Comparison of ENCODE assay signal across 30 cellular contexts in the genomic region with DNA sequence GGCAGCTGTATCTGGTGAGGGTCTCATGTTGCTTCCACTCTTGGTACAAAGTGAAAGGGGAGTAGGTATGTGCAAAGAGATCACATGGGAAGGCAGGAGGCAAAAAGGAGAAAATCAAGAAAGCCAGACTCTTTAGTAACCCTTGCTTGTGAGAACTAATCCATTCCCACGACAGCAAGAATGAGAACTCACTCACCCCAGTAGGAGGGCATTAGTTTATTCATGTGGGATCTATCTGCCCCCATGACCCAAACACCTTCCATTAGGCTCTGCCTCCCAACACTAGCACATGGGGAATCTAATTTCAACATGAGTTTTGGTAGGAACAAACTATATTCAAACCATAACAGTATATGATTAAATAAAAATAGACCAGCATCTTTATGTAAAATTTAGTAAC.
"Had no signal": no experiment of that assay in that cellular context is flagged by ENCODE, and none has a peak within 500 bp of the region (broad histone marks: within the 10 kb centered on the region; RNA-seq: fewer than 3 reads in every experiment).

No MANE protein-coding gene starts in this region.

- H3K27me3 ChIP-seq: esophagus squamous epithelium, gastroesophageal sphincter, right atrium auricular region, stomach, tibial artery had no signal

- DNase-seq: activated CD4-positive, alpha-beta T cell treated with anti-CD3 and anti-CD28 coated beads, Interleukin-2, amount 50 U/mL, for 1 hour; activated CD4-positive, CD25-positive, alpha-beta regulatory T cell treated with anti-CD3 and anti-CD28 coated beads, Interleukin-2, amount 50 U/mL, for 72 hours; activated CD8-positive, alpha-beta T cell treated with anti-CD3 and anti-CD28 coated beads for 36 hours; activated T-cell treated with anti-CD3 and anti-CD28 coated beads, Interleukin-2, amount 50 U/mL, for 4 hours; aorta; esophagus squamous epithelium; hippocampal formation; immature natural killer cell; kidney; left colon; mammary epithelial cell; naive thymus-derived CD4-positive, alpha-beta T cell; occipital lobe; stimulated activated CD4-positive, alpha-beta T cell treated with anti-CD3 and anti-CD28 coated beads, Interleukin-15, amount 100 ng/mL, for 24 hours; stimulated activated CD4-positive, alpha-beta T cell treated with anti-CD3 and anti-CD28 coated beads, Interleukin-2, amount 100 ng/mL, for 24 hours; stimulated activated naive B cell treated with anti-CD40 and anti-IgM and Interleukin-4, amounts not matched to agents 10 μg/mL and 1 μg/mL and 100 μg/mL, for 72 hours; stomach; T-helper 17 cell; T1000; tibial artery; WERI-Rb-1 had no signal

- H3K4me3 ChIP-seq: esophagus squamous epithelium, gastroesophageal sphincter, right atrium auricular region, stomach, tibial artery had no signal

- H3K79me2 ChIP-seq: parathyroid adenoma had no signal

- H3K27ac Mint-ChIP-seq: activated CD8-positive, alpha-beta T cell treated with anti-CD3 and anti-CD28 coated beads for 36 hours; activated naive CD8-positive, alpha-beta T cell; activated T-helper 2 cell treated with anti-CD3 and anti-CD28 coated beads, Interferon-gamma antibody, Interleukin-2, Interleukin-4, amounts not matched to agents 10 μg/mL and 5 μg/mL and 100 μg/mL, durations not matched to agents 14 hours and 24 hours and 36 hours; mesothelial cell of epicardium; naive thymus-derived CD4-positive, alpha-beta T cell; stimulated activated naive B cell treated with anti-CD40 and anti-IgM and Interleukin-4, amounts not matched to agents 10 μg/mL and 1 μg/mL and 100 μg/mL, for 72 hours; T-helper 17 cell had no signal

- H3K9ac ChIP-seq: parathyroid adenoma had no signal

- H3K27me3 Mint-ChIP-seq: activated CD8-positive, alpha-beta T cell treated with anti-CD3 and anti-CD28 coated beads for 36 hours; activated naive CD8-positive, alpha-beta T cell; brain; naive thymus-derived CD4-positive, alpha-beta T cell; stimulated activated naive B cell treated with anti-CD40 and anti-IgM and Interleukin-4, amounts not matched to agents 10 μg/mL and 1 μg/mL and 100 μg/mL, for 72 hours; T-helper 17 cell had no signal

- H2AFZ ChIP-seq: parathyroid adenoma had no signal

- H3K4me1 ChIP-seq: esophagus squamous epithelium, parathyroid adenoma, right atrium auricular region, stomach had no signal

- H3K4me3 Mint-ChIP-seq: activated CD8-positive, alpha-beta T cell treated with anti-CD3 and anti-CD28 coated beads for 36 hours; activated naive CD8-positive, alpha-beta T cell; activated T-cell treated with anti-CD3 and anti-CD28 coated beads, Interleukin-2, amount 50 U/mL, for 4 hours; brain; immature natural killer cell; mesothelial cell of epicardium; naive thymus-derived CD4-positive, alpha-beta T cell; neural crest cell; stimulated activated naive B cell treated with anti-CD40 and anti-IgM and Interleukin-4, amounts not matched to agents 10 μg/mL and 1 μg/mL and 100 μg/mL, for 72 hours; T-helper 17 cell had no signal

- ATAC-seq: activated CD8-positive, alpha-beta T cell treated with anti-CD3 and anti-CD28 coated beads for 36 hours; activated T-cell treated with anti-CD3 and anti-CD28 coated beads, Interleukin-2, amount 50 U/mL, for 4 hours; gastroesophageal sphincter; left colon; naive thymus-derived CD4-positive, alpha-beta T cell; stimulated activated naive B cell treated with anti-CD40 and anti-IgM and Interleukin-4, amounts not matched to agents 10 μg/mL and 1 μg/mL and 100 μg/mL, for 72 hours; T-helper 17 cell had no signal

- H3K27ac ChIP-seq: epithelial cell of prostate, esophagus squamous epithelium, gastroesophageal sphincter, parathyroid adenoma, right atrium auricular region, stomach, tibial artery, WERI-Rb-1 had no signal

- H3K4me1 Mint-ChIP-seq: brain; neural crest cell; stimulated activated naive B cell treated with anti-CD40 and anti-IgM and Interleukin-4, amounts not matched to agents 10 μg/mL and 1 μg/mL and 100 μg/mL, for 72 hours had no signal
